ENCODE assay signal across 1 cellular context in genomic region chr11:1807628-1807995, GRCh38.
TF ChIP-seq lines count a peak whose summit lies in the region.

No MANE protein-coding gene starts in this region.

TF ChIP-seq in GM23338, 12 proteins besides CTCF, POLR2A, EP300 and RAD21 (continued from another document):
- no peak for TF ChIP-seq ZNF114 (CRISPR knock-in tag; IDR thresholded peaks at IDR 0.05)
- no peak for TF ChIP-seq NANOG (IDR thresholded peaks at IDR 0.05; ENCODE audit: borderline replicate concordance)
- TF ChIP-seq, protein P1, sequence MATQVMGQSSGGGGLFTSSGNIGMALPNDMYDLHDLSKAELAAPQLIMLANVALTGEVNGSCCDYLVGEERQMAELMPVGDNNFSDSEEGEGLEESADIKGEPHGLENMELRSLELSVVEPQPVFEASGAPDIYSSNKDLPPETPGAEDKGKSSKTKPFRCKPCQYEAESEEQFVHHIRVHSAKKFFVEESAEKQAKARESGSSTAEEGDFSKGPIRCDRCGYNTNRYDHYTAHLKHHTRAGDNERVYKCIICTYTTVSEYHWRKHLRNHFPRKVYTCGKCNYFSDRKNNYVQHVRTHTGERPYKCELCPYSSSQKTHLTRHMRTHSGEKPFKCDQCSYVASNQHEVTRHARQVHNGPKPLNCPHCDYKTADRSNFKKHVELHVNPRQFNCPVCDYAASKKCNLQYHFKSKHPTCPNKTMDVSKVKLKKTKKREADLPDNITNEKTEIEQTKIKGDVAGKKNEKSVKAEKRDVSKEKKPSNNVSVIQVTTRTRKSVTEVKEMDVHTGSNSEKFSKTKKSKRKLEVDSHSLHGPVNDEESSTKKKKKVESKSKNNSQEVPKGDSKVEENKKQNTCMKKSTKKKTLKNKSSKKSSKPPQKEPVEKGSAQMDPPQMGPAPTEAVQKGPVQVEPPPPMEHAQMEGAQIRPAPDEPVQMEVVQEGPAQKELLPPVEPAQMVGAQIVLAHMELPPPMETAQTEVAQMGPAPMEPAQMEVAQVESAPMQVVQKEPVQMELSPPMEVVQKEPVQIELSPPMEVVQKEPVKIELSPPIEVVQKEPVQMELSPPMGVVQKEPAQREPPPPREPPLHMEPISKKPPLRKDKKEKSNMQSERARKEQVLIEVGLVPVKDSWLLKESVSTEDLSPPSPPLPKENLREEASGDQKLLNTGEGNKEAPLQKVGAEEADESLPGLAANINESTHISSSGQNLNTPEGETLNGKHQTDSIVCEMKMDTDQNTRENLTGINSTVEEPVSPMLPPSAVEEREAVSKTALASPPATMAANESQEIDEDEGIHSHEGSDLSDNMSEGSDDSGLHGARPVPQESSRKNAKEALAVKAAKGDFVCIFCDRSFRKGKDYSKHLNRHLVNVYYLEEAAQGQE (IDR thresholded peaks at IDR 0.05; ENCODE audit: unreplicated experiment): no peak
- TF ChIP-seq ZNF331 (CRISPR knock-in tag; IDR thresholded peaks at IDR 0.05; ENCODE audit: low read depth): no peak
- TF ChIP-seq POLR2AphosphoS5 (IDR thresholded peaks at IDR 0.05; ENCODE audit: low read depth): no peak
- no peak for TF ChIP-seq EZH2 (IDR thresholded peaks at IDR 0.05; ENCODE audit: low read depth, unreplicated experiment)
- TF ChIP-seq CREB1 (CRISPR knock-in tag; IDR thresholded peaks at IDR 0.05; ENCODE audit: low read depth): no peak
- no peak for TF ChIP-seq JUNB (IDR thresholded peaks at IDR 0.05; ENCODE audit: unreplicated experiment)
- TF ChIP-seq EZH2phosphoT487 (IDR thresholded peaks at IDR 0.05; ENCODE audit: unreplicated experiment): no peak
- no peak for TF ChIP-seq STAT1 (IDR thresholded peaks at IDR 0.05; ENCODE audit: unreplicated experiment)
- TF ChIP-seq ZNF462 (CRISPR knock-in tag; IDR thresholded peaks at IDR 0.05): no peak
